29 cellular contexts compared by ENCODE assay signal in the genomic region with DNA sequence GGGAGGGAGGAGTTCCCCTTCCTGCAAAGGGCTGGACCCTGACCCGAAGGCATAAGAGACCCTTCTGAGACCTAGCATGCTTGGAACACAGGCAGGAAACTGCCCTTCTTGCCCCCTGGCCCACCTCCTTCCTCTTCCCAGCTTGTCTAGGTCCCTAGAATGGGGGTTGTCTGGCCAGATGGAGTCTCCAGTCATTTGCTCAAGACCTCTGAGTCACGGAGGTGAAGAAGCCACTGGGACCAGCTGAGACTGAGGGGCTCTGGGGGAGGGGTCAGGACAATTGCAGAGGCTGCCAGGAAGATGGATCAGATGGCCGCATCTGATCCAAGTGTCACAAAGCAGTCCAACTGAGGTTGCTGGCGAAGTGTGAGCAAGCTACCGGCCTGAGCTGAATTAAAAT. TPM values are rescaled to one million over a fixed set of nuclear protein-coding genes. Genes with fewer than 3 reads are reported as not detected.
DNase-seq lines count a peak whose midpoint lies in the region; ATAC-seq, FAIRE-seq and TF ChIP-seq lines count a peak whose summit lies in the region.
"Had no signal": no experiment of that assay in that cellular context is flagged by ENCODE, and none has a peak within 500 bp of the region (broad histone marks: within the 10 kb centered on the region; RNA-seq: fewer than 3 reads in every experiment).

No MANE protein-coding gene starts in this region.

- H3K27ac ChIP-seq in osteoblast (ENCODE audit: low read depth, low read length) (peak overlapping the region; percentile 37), substantia nigra (ENCODE audit: low read depth, low read length, poor library complexity, severe bottlenecking) (no peak overlapping the region)
- H3K27ac ChIP-seq: esophagus squamous epithelium, left ventricle myocardium inferior, spleen, thyroid gland had no signal

- no peaks in the 10 kb centered on the region for H3K36me3 ChIP-seq in osteoblast (ENCODE audit: insufficient read depth, low read length)
- H3K36me3 ChIP-seq: esophagus squamous epithelium, left ventricle myocardium inferior, spleen, thyroid gland had no signal

- DNase-seq in ELF-1 (ENCODE audit: low read depth, low spot score) (peak; percentile 65), RCC 7860 (ENCODE audit: low spot score) (peak; percentile 38), hepatic stellate cell (ENCODE audit: low spot score) (peak; percentile 67), osteoblast (ENCODE audit: insufficient read length, low spot score, missing footprints) (no peak), foreskin melanocyte (no peak), substantia nigra (lab: John Stamatoyannopoulos, UW) (no peak), posterior vena cava (ENCODE audit: low spot score) (no peak)
- DNase-seq in activated naive CD8-positive, alpha-beta T cell treated with anti-CD3 and anti-CD28 coated beads, Interleukin-2, amount 50 U/mL, for 24 hours = no peak
- DNase-seq: cerebellar nuclear complex; effector CD8-positive, alpha-beta T cell; esophagus squamous epithelium; Karpas-422; left ventricle myocardium inferior; mucosa of descending colon; NCI-H1048; NCI-H1930; NCI-H2227 treated with DMSO at 0.1 percent for 48 hours; NCI-H774; PC-3; SIG-M5; spleen; stimulated activated CD4-positive, alpha-beta T cell treated with anti-CD3 and anti-CD28 coated beads, Interleukin-4, amount 100 ng/mL, for 4 hours; stimulated activated naive CD8-positive, alpha-beta T cell treated with anti-CD3 and anti-CD28 coated beads, Interleukin-15, Interleukin-2, amounts not matched to agents 100 U/mL and 50 U/mL, for 24 hours; T-helper 17 cell; thyroid gland had no signal

- H3K36me3 Mint-ChIP-seq in activated naive CD8-positive, alpha-beta T cell treated with anti-CD3 and anti-CD28 coated beads, Interleukin-2, amount 50 U/mL, for 24 hours (ENCODE audit: low read depth) = no peaks in the 10 kb centered on the region
- H3K36me3 Mint-ChIP-seq: activated naive CD8-positive, alpha-beta T cell had no signal

- peaks cover 26% of the 10 kb centered on the region for H3K27me3 Mint-ChIP-seq in activated naive CD8-positive, alpha-beta T cell treated with anti-CD3 and anti-CD28 coated beads, Interleukin-2, amount 50 U/mL, for 24 hours

- intact Hi-C loops in posterior vena cava (cut with DNase I) = no loop called here

- H2AFZ ChIP-seq in osteoblast (ENCODE audit: low read length) = peak overlapping the region; percentile 15

- no peak for FAIRE-seq in RCC 7860 (lab: Jason Lieb, UNC)
- FAIRE-seq: GM12891, HTR-8/SVneo had no signal

- H3K9me3 ChIP-seq in osteoblast (ENCODE audit: low read depth, low read length) = no peaks in the 10 kb centered on the region
- H3K9me3 ChIP-seq: esophagus squamous epithelium, left ventricle myocardium inferior, mucosa of descending colon, spleen, thyroid gland had no signal

- peaks cover 29% of the 10 kb centered on the region for H3K4me1 ChIP-seq in osteoblast (ENCODE audit: insufficient read depth, low read length)

- H3K79me2 ChIP-seq in osteoblast (ENCODE audit: insufficient read depth, low read length) = no peaks in the 10 kb centered on the region

- no peak for ATAC-seq in activated naive CD8-positive, alpha-beta T cell treated with anti-CD3 and anti-CD28 coated beads, Interleukin-2, amount 50 U/mL, for 24 hours
- ATAC-seq: activated T-helper 17 cell treated with anti-CD3 and anti-CD28 coated beads, Interleukin-2, amount 50 U/mL, for 72 hours; mucosa of descending colon; PC-3; stimulated activated naive CD8-positive, alpha-beta T cell treated with anti-CD3 and anti-CD28 coated beads, Interleukin-15, Interleukin-2, amounts not matched to agents 100 U/mL and 50 U/mL, for 24 hours; T-helper 17 cell had no signal

- H4K20me1 ChIP-seq in osteoblast (ENCODE audit: insufficient read depth, low read length) = no peaks in the 10 kb centered on the region

- H3K4me3 Mint-ChIP-seq in activated naive CD8-positive, alpha-beta T cell treated with anti-CD3 and anti-CD28 coated beads, Interleukin-2, amount 50 U/mL, for 24 hours = no peak overlapping the region
- H3K4me3 Mint-ChIP-seq: activated naive CD8-positive, alpha-beta T cell; activated T-helper 17 cell treated with anti-CD3 and anti-CD28 coated beads, Interleukin-2, amount 50 U/mL, for 72 hours; T-helper 17 cell had no signal

- no peak for TF ChIP-seq CTCF in osteoblast (IDR thresholded peaks at IDR 0.05; ENCODE audit: extremely low read depth, low read depth, low read length)

- no peak overlapping the region for H3K27ac Mint-ChIP-seq in activated naive CD8-positive, alpha-beta T cell treated with anti-CD3 and anti-CD28 coated beads, Interleukin-2, amount 50 U/mL, for 24 hours
- H3K27ac Mint-ChIP-seq: activated naive CD8-positive, alpha-beta T cell; activated T-helper 17 cell treated with anti-CD3 and anti-CD28 coated beads, Interleukin-2, amount 50 U/mL, for 72 hours; T-helper 17 cell had no signal

- H3K4me2 ChIP-seq in osteoblast (ENCODE audit: insufficient read depth, low read length) = peak overlapping the region; percentile 9

- no peak overlapping the region for H3K4me3 ChIP-seq in osteoblast (ENCODE audit: insufficient read depth, low read length)
- H3K4me3 ChIP-seq: esophagus squamous epithelium, left ventricle myocardium inferior, mucosa of descending colon, spleen, thyroid gland had no signal

- H3K9me3 Mint-ChIP-seq in activated naive CD8-positive, alpha-beta T cell treated with anti-CD3 and anti-CD28 coated beads, Interleukin-2, amount 50 U/mL, for 24 hours = no peaks in the 10 kb centered on the region
- H3K9me3 Mint-ChIP-seq: activated T-helper 17 cell treated with anti-CD3 and anti-CD28 coated beads, Interleukin-2, amount 50 U/mL, for 72 hours had no signal

- no peaks in the 10 kb centered on the region for H3K27me3 ChIP-seq in osteoblast (ENCODE audit: insufficient read depth, low read length)
- H3K27me3 ChIP-seq: thyroid gland had no signal

- H3K4me1 Mint-ChIP-seq in activated naive CD8-positive, alpha-beta T cell treated with anti-CD3 and anti-CD28 coated beads, Interleukin-2, amount 50 U/mL, for 24 hours = no peaks in the 10 kb centered on the region
- H3K4me1 Mint-ChIP-seq: activated T-helper 17 cell treated with anti-CD3 and anti-CD28 coated beads, Interleukin-2, amount 50 U/mL, for 72 hours had no signal

RNA-seq across cellular contexts. Expression of a gene that starts 46.2 kb away (rescaled TPM):
- total RNA-seq in osteoblast = 1.1 and 1.8 TPM in 2 replicates
- 1 to 10 TPM in 1 of 2 donors, under 1 TPM in 1; 0.48 to 1.3 TPM for total RNA-seq in posterior vena cava
- total RNA-seq: activated T-helper 17 cell treated with anti-CD3 and anti-CD28 coated beads, Interleukin-2, amount 50 U/mL, for 72 hours; T-helper 17 cell had no signal

Comparison
In these comparisons a context has a peak if more than half of its experiments do, and no peak if none do; other contexts are left out.
1. DNase-seq: peak in ELF-1 (single experiment), RCC 7860 (single experiment) and hepatic stellate cell (single experiment); none in osteoblast (single experiment), foreskin melanocyte (single experiment), activated naive CD8-positive, alpha-beta T cell treated with anti-CD3 and anti-CD28 coated beads, Interleukin-2, amount 50 U/mL, for 24 hours (single experiment), substantia nigra (0 of 49) and posterior vena cava (single experiment).